10 cellular contexts compared by ENCODE assay signal in genomic region chr2:45446016-45446415, GRCh38.
"Had no signal": no experiment of that assay in that cellular context is flagged by ENCODE, and none has a peak within 500 bp of the region (broad histone marks: within the 10 kb centered on the region; RNA-seq: fewer than 3 reads in every experiment).

No MANE protein-coding gene starts in this region.

- H3K9ac ChIP-seq: GM23248 had no signal

- H3K4me3 ChIP-seq: GM23248, HAP-1, K562 had no signal

- ATAC-seq: HCT116, K562 had no signal

- DNase-seq: GOT3, H7, HFFc6, IMR-90, KG1 had no signal

- H3K36me3 ChIP-seq: HAP-1 had no signal

- FAIRE-seq: HTR-8/SVneo, K562 had no signal

- H3K9me3 ChIP-seq: HAP-1 had no signal

- H2AFZ ChIP-seq: GM23248 had no signal
